ENCODE assay signal across 8 cellular contexts in the genomic region with DNA sequence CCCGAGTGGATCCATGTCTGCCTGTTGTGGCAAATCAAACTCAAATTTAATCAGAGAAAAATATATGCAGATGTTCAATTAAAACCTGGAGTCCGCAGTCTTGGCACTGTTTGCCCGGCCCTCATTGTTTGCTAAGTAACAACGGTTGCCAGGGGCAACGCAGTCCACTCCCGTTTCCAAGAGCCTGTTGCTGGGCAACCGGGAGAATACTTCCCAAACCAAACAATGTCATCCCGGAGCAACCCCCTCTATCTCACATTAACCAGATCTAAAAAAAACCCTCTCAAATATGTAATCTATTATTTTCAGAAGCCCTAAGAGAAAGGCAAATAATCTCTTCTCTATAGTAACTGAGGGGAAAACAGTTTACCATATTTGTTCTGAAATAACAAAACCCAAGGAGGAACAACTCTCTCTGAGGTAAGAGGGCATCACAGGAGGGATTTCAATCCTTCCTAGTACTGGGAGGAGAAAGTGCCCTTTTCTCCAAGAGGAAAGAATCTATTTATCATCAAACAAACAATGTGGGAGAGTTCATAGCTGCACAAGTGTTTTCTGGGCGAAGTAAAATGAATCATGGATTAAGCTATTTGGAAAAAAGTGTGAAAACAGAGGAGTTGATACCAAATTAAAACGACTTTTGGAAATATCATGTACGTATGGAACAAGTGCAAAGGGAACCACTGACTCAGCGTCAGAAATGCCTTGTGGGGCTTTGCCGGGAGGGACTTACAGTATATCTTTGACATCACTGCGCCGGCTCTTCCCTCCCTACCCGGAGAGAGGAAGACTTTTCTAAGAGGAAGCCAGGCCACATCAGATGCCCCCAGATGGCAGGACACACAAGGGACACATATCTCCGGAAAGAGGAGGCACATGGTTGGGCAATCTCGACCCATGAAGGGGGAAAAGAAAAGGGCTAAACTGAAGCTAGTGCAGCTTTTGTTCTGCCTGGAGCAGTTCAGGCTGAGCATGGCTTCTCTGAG. TPM values are rescaled to one million over a fixed set of nuclear protein-coding genes. Genes with fewer than 3 reads are reported as not detected.
A peak's percentile ranks its signal among the peaks of the same experiment; 100 is the strongest.
DNase-seq lines count a peak whose midpoint lies in the region; ATAC-seq, FAIRE-seq and TF ChIP-seq lines count a peak whose summit lies in the region.

No MANE protein-coding gene starts in this region.

- H3K27me3 ChIP-seq in BE2C: no peaks in the 10 kb centered on the region
- no peaks in the 10 kb centered on the region for H3K27me3 ChIP-seq in bronchial epithelial cell (ENCODE audit: control insufficient read depth, insufficient read depth, low read length)

- ATAC-seq in HG03097 (IDR thresholded peaks at IDR 0.05; ENCODE audit: low FRiP score, unreplicated experiment): peak; percentile 40
- no peak for ATAC-seq in HG03342 (IDR thresholded peaks at IDR 0.05; ENCODE audit: unreplicated experiment)

- TF ChIP-seq CTCF in BE2C (IDR thresholded peaks at IDR 0.05; ENCODE audit: low read depth, low read length) (no peak), bronchial epithelial cell (IDR thresholded peaks at IDR 0.05; ENCODE audit: insufficient read depth, low read length, severe bottlenecking) (no peak)

- no peak for FAIRE-seq in bronchial epithelial cell (lab: Jason Lieb, UNC)
- FAIRE-seq in HTR-8/SVneo (lab: Jason Lieb, UNC): no peak

- peaks cover 4% of the 10 kb centered on the region for H3K4me1 ChIP-seq in BE2C

- no peaks in the 10 kb centered on the region for H3K9me3 ChIP-seq in BE2C

- peak; percentile 89 for DNase-seq in BE2C
- DNase-seq in NCI-H774 (lab: John Stamatoyannopoulos, UW): peak; percentile 97
- peak; percentile 88 for DNase-seq in bronchial epithelial cell (ENCODE audit: low read depth)
- peak; percentile 68 for DNase-seq in iPS DF 19.7 (ENCODE audit: low read depth, low spot score)
- DNase-seq in retina: peak; percentile 89
- no peak for DNase-seq in HTR-8/SVneo (ENCODE audit: insufficient read length, low spot score)

- H3K36me3 ChIP-seq in BE2C (no peaks in the 10 kb centered on the region; the same call in 1 of the 2 replicates), bronchial epithelial cell (ENCODE audit: control insufficient read depth, insufficient read depth, low read length) (no peaks in the 10 kb centered on the region)

- H3K4me3 ChIP-seq in BE2C (ENCODE audit: low read depth, low read length) (no peak overlapping the region), bronchial epithelial cell (ENCODE audit: low read depth, low read length) (no peak overlapping the region)

RNA-seq across cellular contexts. Expression of a gene that starts 43.3 kb away (rescaled TPM):
- polyA plus RNA-seq in BE2C (2012; ENCODE audit: insufficient read depth, insufficient read length, low read depth): 19.3 TPM
- total RNA-seq in bronchial epithelial cell: 2.4 and 5.6 TPM in 2 replicates
